Comparison of ENCODE assay signal across 23 cellular contexts in the genomic region with DNA sequence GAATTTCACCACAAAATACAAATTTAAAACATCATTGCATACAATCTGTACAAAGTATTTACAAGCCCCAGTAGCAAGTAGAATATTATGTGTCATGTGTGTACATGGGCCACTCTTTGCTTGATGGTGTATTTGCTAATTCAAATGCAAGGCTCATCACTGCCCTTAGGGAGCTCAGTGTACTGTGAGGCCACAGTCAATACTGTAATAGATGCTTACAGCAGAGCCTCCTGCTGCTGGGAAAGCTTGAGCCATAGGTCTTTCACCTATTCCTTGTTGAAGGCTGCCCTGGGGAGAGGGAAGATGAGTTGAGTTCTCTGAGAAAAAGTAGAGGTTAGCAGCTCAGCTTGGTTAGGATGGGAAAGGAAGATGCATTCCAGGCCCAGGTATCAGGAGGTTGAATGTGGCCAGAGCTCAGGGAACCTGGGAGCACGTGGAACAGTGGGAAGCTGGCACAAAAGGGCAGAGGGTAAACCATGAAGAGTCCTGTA.
DNase-seq lines count a peak whose midpoint lies in the region; ATAC-seq and TF ChIP-seq lines count a peak whose summit lies in the region.
"Had no signal": no experiment of that assay in that cellular context is flagged by ENCODE, and none has a peak within 500 bp of the region (broad histone marks: within the 10 kb centered on the region; RNA-seq: fewer than 3 reads in every experiment).

No MANE protein-coding gene starts in this region.

- DNase-seq in NCI-H82 (lab: John Stamatoyannopoulos, UW) (peak; percentile 12), NCI-H82 treated with DMSO at 0.1 percent for 48 hours (lab: John Stamatoyannopoulos, UW; ENCODE audit: unreplicated experiment) (no peak), RPMI8226 (no peak), ascending aorta (ENCODE audit: low spot score in 2 of 2) (no peak), SHP77 treated with DMSO at 0.1 percent for 48 hours (lab: John Stamatoyannopoulos, UW) (no peak)
- no peak for DNase-seq in stimulated activated CD8-positive, alpha-beta memory T cell treated with anti-CD3 and anti-CD28 coated beads, Interleukin-4, amount 100 ng/mL, for 48 hours
- DNase-seq: 8988T, Calu3, GOT3, IMR-90, KG1, MM.1S, NCI-H2029, NCI-H2171, NCI-H226, NCI-H510A, NCI-H774, PC-9, Right ventricle myocardium superior had no signal

- intact Hi-C loops in ascending aorta (cut with DNase I) = no loop called here

- no peaks in the 10 kb centered on the region for H3K4me1 ChIP-seq in gastroesophageal sphincter
- no peaks in the 10 kb centered on the region for H3K4me1 ChIP-seq in neuron (ENCODE audit: insufficient read depth, low read length)
- no peaks in the 10 kb centered on the region for H3K4me1 ChIP-seq in ascending aorta

- TF ChIP-seq POLR2A in gastroesophageal sphincter (IDR thresholded peaks at IDR 0.05) = no peak

- peak; percentile 13 for ATAC-seq in gastroesophageal sphincter
- ATAC-seq: GM12878 had no signal

- TF ChIP-seq CTCF in gastroesophageal sphincter (IDR thresholded peaks at IDR 0.05) = no peak
- no peak for TF ChIP-seq CTCF in ascending aorta (IDR thresholded peaks at IDR 0.05)

- H3K36me3 ChIP-seq in gastroesophageal sphincter (no peaks in the 10 kb centered on the region), neuron (ENCODE audit: insufficient read depth, low read length) (no peaks in the 10 kb centered on the region), ascending aorta (no peaks in the 10 kb centered on the region)
- H3K36me3 ChIP-seq: HAP-1 had no signal

- H3K9me3 ChIP-seq in gastroesophageal sphincter = peaks cover 0 to 13% (median 0%) of the 10 kb centered on the region in 3 donors
- no peaks in the 10 kb centered on the region for H3K9me3 ChIP-seq in neuron (ENCODE audit: low read length)
- no peaks in the 10 kb centered on the region for H3K9me3 ChIP-seq in ascending aorta
- H3K9me3 ChIP-seq: HAP-1 had no signal

- H3K27ac ChIP-seq in gastroesophageal sphincter (no peak overlapping the region), ascending aorta (no peak overlapping the region)
- H3K27ac ChIP-seq: PC-9 had no signal

- H3K4me3 ChIP-seq in gastroesophageal sphincter = no peak overlapping the region
- no peak overlapping the region for H3K4me3 ChIP-seq in neuron (ENCODE audit: low read length)
- H3K4me3 ChIP-seq in ascending aorta = no peak overlapping the region
- H3K4me3 ChIP-seq: GM12878, HAP-1, PC-9 had no signal

- H3K27me3 ChIP-seq in gastroesophageal sphincter (no peaks in the 10 kb centered on the region), neuron (ENCODE audit: insufficient read depth, low read length) (no peaks in the 10 kb centered on the region), ascending aorta (no peaks in the 10 kb centered on the region)

- no peak for TF ChIP-seq EP300 in gastroesophageal sphincter (IDR thresholded peaks at IDR 0.05)

- WGBS in gastroesophageal sphincter (ENCODE audit: low coverage in 1 of 2), 2 donors = 50 to 60% methylated on average over 1 of the region's 1 CpG

- peak overlapping the region; percentile 35 for H2AFZ ChIP-seq in neuron (ENCODE audit: low read depth, low read length)
- H2AFZ ChIP-seq: PC-9 had no signal
